In genomic region chr1:245853291-245853690, GRCh38 we compare ENCODE assay signal across 34 cellular contexts.
"Had no signal": no experiment of that assay in that cellular context is flagged by ENCODE, and none has a peak within 500 bp of the region (broad histone marks: within the 10 kb centered on the region; RNA-seq: fewer than 3 reads in every experiment).

No MANE protein-coding gene starts in this region.

- DNase-seq: activated effector memory CD4-positive, alpha-beta T cell treated with anti-CD3 and anti-CD28 coated beads, Interleukin-2, amount 50 U/mL, for 16 hours; activated effector memory CD4-positive, alpha-beta T cell treated with Interleukin-2 at 50 U/mL for 16 hours; activated gamma-delta T cell; activated gamma-delta T cell treated with Interleukin-2 at 50 U/mL for 16 hours; activated naive CD4-positive, alpha-beta T cell; activated naive CD4-positive, alpha-beta T cell treated with anti-CD3 and anti-CD28 coated beads for 36 hours; activated naive CD4-positive, alpha-beta T cell treated with anti-CD3 and anti-CD28 coated beads, Interleukin-2, amount 10 ng/mL, durations not matched to agents 7 days and 5 days; activated naive CD4-positive, alpha-beta T cell treated with anti-CD3 and anti-CD28 coated beads, Interleukin-2, amount 50 U/mL, for 16 hours; activated naive CD4-positive, alpha-beta T cell treated with Interleukin-2 at 50 U/mL for 16 hours; activated naive CD8-positive, alpha-beta T cell treated with anti-CD3 and anti-CD28 coated beads for 36 hours; activated naive CD8-positive, alpha-beta T cell treated with anti-CD3 and anti-CD28 coated beads, Interleukin-2, amount 10 ng/mL, durations not matched to agents 7 days and 5 days; activated naive CD8-positive, alpha-beta T cell treated with anti-CD3 and anti-CD28 coated beads, Interleukin-2, amount 50 U/mL, for 24 hours; activated T-cell treated with anti-CD3 and anti-CD28 coated beads, Interleukin-2, amount 50 U/mL, for 1 hour; activated T-cell treated with anti-CD3 and anti-CD28 coated beads, Interleukin-2, amount 50 U/mL, for 24 hours; activated T-cell treated with anti-CD3 and anti-CD28 coated beads, Interleukin-2, amount 50 U/mL, for 4 hours; activated T-cell treated with anti-CD3 and anti-CD28 coated beads, Interleukin-2, amount 50 U/mL, for 48 hours; activated T-cell treated with anti-CD3 and anti-CD28 coated beads, Interleukin-2, amount 50 U/mL, for 72 hours; adrenal gland; amniotic stem cell; amygdala; anterior cingulate cortex; aorta; body of pancreas; brain microvascular endothelial cell; caudate nucleus; central memory CD4-positive, alpha-beta T cell; cerebellar nuclear complex had no signal

- H3K4me1 ChIP-seq: ascending aorta, body of pancreas, breast epithelium had no signal

- H3K27ac ChIP-seq: adrenal gland, ascending aorta, body of pancreas, brain microvascular endothelial cell, breast epithelium, cardiac muscle cell had no signal

- FAIRE-seq: astrocyte, bronchial epithelial cell had no signal

- ATAC-seq: activated naive CD4-positive, alpha-beta T cell treated with anti-CD3 and anti-CD28 coated beads, Interleukin-2, amount 50 U/mL, for 72 hours; activated naive CD8-positive, alpha-beta T cell treated with anti-CD3 and anti-CD28 coated beads, Interleukin-2, amount 50 U/mL, for 24 hours; activated T-cell treated with anti-CD3 and anti-CD28 coated beads, Interleukin-2, amount 50 U/mL, for 4 hours; activated T-cell treated with anti-CD3 and anti-CD28 coated beads, Interleukin-2, amount 50 U/mL, for 72 hours; activated T-helper 17 cell treated with anti-CD3 and anti-CD28 coated beads, Interleukin-2, amount 50 U/mL, for 72 hours; body of pancreas had no signal

- H3K27me3 ChIP-seq: adrenal gland, ascending aorta, body of pancreas, brain microvascular endothelial cell, breast epithelium, cardiac muscle cell had no signal

- H3K4me3 ChIP-seq: adrenal gland, ascending aorta, body of pancreas, breast epithelium, cardiac muscle cell had no signal

- H3K36me3 ChIP-seq: adrenal gland, brain microvascular endothelial cell, breast epithelium, cardiac muscle cell had no signal

- H3K9me3 ChIP-seq: adrenal gland, ascending aorta, body of pancreas, breast epithelium had no signal
